ENCODE assay signal across 19 cellular contexts in genomic region chr1:12537906-12538461, GRCh38.
DNase-seq lines count a peak whose midpoint lies in the region; ATAC-seq, FAIRE-seq and TF ChIP-seq lines count a peak whose summit lies in the region.
"Had no signal": no experiment of that assay in that cellular context is flagged by ENCODE, and none has a peak within 500 bp of the region (broad histone marks: within the 10 kb centered on the region; RNA-seq: fewer than 3 reads in every experiment).

No MANE protein-coding gene starts in this region.

- H3K9me3 ChIP-seq in HepG2 (ENCODE audit: low read length) (no peaks in the 10 kb centered on the region), right lobe of liver (no peaks in the 10 kb centered on the region), lower lobe of right lung (peaks cover 4% of the 10 kb centered on the region), PC-9 (ENCODE audit: insufficient read depth, low read depth) (no peaks in the 10 kb centered on the region)
- H3K9me3 ChIP-seq: BE2C, SJSA1 had no signal

- TF ChIP-seq EP300 in HepG2 (IDR thresholded peaks at IDR 0.05; ENCODE audit: low read depth in 2 of 2, low read length in 2 of 2) (no peak), HepG2 (CRISPR knock-in tag; IDR thresholded peaks at IDR 0.05; ENCODE audit: borderline replicate concordance) (no peak)

- peak; percentile 18; the same call in 1 of the 2 replicates for TF ChIP-seq CTCF in HepG2 (CRISPR knock-in tag; IDR thresholded peaks at IDR 0.05)
- TF ChIP-seq CTCF in right lobe of liver (IDR thresholded peaks at IDR 0.05), result no peak
- TF ChIP-seq CTCF in lower lobe of right lung (IDR thresholded peaks at IDR 0.05), result no peak
- TF ChIP-seq CTCF in PC-9 (conservative IDR thresholded peaks at IDR 0.05), result no peak

- H2AFZ ChIP-seq in HepG2 (ENCODE audit: low read length) (no peak overlapping the region), PC-9 (no peak overlapping the region)

- peaks cover 6 to 10% of the 10 kb centered on the region in 2 donors for H3K4me1 Mint-ChIP-seq in natural killer cell treated with Interleukin-12 subunit alpha and Interleukin-12 subunit beta and Interleukin-15 and Interleukin-18, amount 100 ng/mL, for 72 hours (ENCODE audit: low read depth in 2 of 2)

- intact Hi-C loops in HepG2 (cut with micrococcal nuclease; ENCODE audit: unreplicated experiment), result no loop called here
- intact Hi-C loops in right lobe of liver (cut with DNase I), result no loop called here
- intact Hi-C loops in lower lobe of right lung (cut with DNase I), result no loop called here
- intact Hi-C loops in posterior vena cava (cut with DNase I), result loop anchor here in 1 of 2 donors (2.0 kb wide), 1 partner anchor 43 kb away; no protein-coding TSS in a partner anchor
- intact Hi-C loops in PC-9 (cut with micrococcal nuclease; ENCODE audit: unreplicated experiment), result no loop called here

- ATAC-seq in HepG2, result peak; percentile 77
- ATAC-seq in right lobe of liver, result no peak
- ATAC-seq in lower lobe of right lung, result no peak
- no peak for ATAC-seq in natural killer cell treated with Interleukin-12 subunit alpha and Interleukin-12 subunit beta and Interleukin-15 and Interleukin-18, amount 100 ng/mL, for 72 hours
- ATAC-seq: GM23338, Right ventricle myocardium inferior had no signal

- BruUV-seq in HepG2 (replicated peaks; lab: Mats Ljungman, UMichigan), result no TSS peak
- BruUV-seq in PC-9 (replicated peaks; lab: Mats Ljungman, UMichigan), result no TSS peak

- H3K9me2 ChIP-seq in PC-9 (ENCODE audit: insufficient read depth), result no peaks in the 10 kb centered on the region

- no peaks in the 10 kb centered on the region for H3K36me3 ChIP-seq in HepG2 (replicated peaks in 1 of 2; ENCODE audit: control insufficient read depth in 1 of 2, insufficient read depth in 2 of 2, low read length in 2 of 2)
- no peaks in the 10 kb centered on the region for H3K36me3 ChIP-seq in right lobe of liver
- H3K36me3 ChIP-seq in lower lobe of right lung, result no peaks in the 10 kb centered on the region
- H3K36me3 ChIP-seq in PC-9 (ENCODE audit: low read depth), result no peaks in the 10 kb centered on the region
- H3K36me3 ChIP-seq: BE2C, SJSA1 had no signal

- H4K20me1 ChIP-seq in HepG2 (ENCODE audit: insufficient read depth, low read length) (no peaks in the 10 kb centered on the region), PC-9 (ENCODE audit: insufficient read depth) (no peaks in the 10 kb centered on the region)

- H3K9me3 Mint-ChIP-seq in natural killer cell treated with Interleukin-12 subunit alpha and Interleukin-12 subunit beta and Interleukin-15 and Interleukin-18, amount 100 ng/mL, for 72 hours, result peaks cover 4% of the 10 kb centered on the region
- H3K9me3 Mint-ChIP-seq: GM23338 had no signal

- DNase-seq in HepG2 (ENCODE audit: low spot score) (no peak), right lobe of liver (no peak), lower lobe of right lung (peak; percentile 28), posterior vena cava (ENCODE audit: low spot score) (peak; percentile 25), PC-9 (no peak), kidney tubule cell (ENCODE audit: low spot score) (no peak)
- DNase-seq in natural killer cell treated with Interleukin-12 subunit alpha and Interleukin-12 subunit beta and Interleukin-15 and Interleukin-18, amount 100 ng/mL, for 72 hours (ENCODE audit: low spot score), result no peak
- DNase-seq: BE2C, EL, GF-D8, HCEC 1CT, Kasumi-1, NCI-H1417, NCI-H187, NCI-H446, NCI-H526 had no signal

- H3K79me2 ChIP-seq in HepG2 (ENCODE audit: insufficient read depth, low read length) (no peaks in the 10 kb centered on the region), PC-9 (ENCODE audit: low read depth) (no peaks in the 10 kb centered on the region)

- H3K4me1 ChIP-seq in HepG2 (ENCODE audit: insufficient read depth, low read length), result peaks cover 63% of the 10 kb centered on the region
- H3K4me1 ChIP-seq in right lobe of liver, result peaks cover 0 to 19% (median 7%) of the 10 kb centered on the region in 4 donors
- peaks cover 26% of the 10 kb centered on the region for H3K4me1 ChIP-seq in lower lobe of right lung
- no peaks in the 10 kb centered on the region for H3K4me1 ChIP-seq in PC-9 (replicated peaks; ENCODE audit: insufficient read depth)
- H3K4me1 ChIP-seq: BE2C had no signal

- in situ Hi-C loops in HepG2 (cut with HindIII; ENCODE audit: extremely low pct_ligation_motif_present, low pct_unique_long_range_greater_than_20kb), result no loop called here

- CTCF ChIA-PET in HepG2 (lab: Yijun Ruan, JAX; ENCODE audit: low intra/inter-chr PET ratio, low total read pairs) (no interaction called here), PC-9 (lab: Charles Lee) (no interaction called here)

- H3K27ac ChIP-seq in HepG2 (ENCODE audit: extremely low read length, insufficient read depth, low read length), result no peak overlapping the region
- H3K27ac ChIP-seq in right lobe of liver, result no peak overlapping the region
- H3K27ac ChIP-seq in lower lobe of right lung, result no peak overlapping the region
- H3K27ac ChIP-seq in PC-9, result no peak overlapping the region
- H3K27ac ChIP-seq: SJSA1 had no signal

- peaks cover 22% of the 10 kb centered on the region for H3K36me3 Mint-ChIP-seq in natural killer cell treated with Interleukin-12 subunit alpha and Interleukin-12 subunit beta and Interleukin-15 and Interleukin-18, amount 100 ng/mL, for 72 hours

- no peaks in the 10 kb centered on the region for H3K27me3 Mint-ChIP-seq in natural killer cell treated with Interleukin-12 subunit alpha and Interleukin-12 subunit beta and Interleukin-15 and Interleukin-18, amount 100 ng/mL, for 72 hours

- H3K27me3 ChIP-seq in HepG2 (ENCODE audit: control insufficient read depth in 1 of 2, insufficient read depth in 2 of 2, low read length in 2 of 2) (peaks cover 0 to 17% of the 10 kb centered on the region in 2 experiments; a peak in 1 of 5 replicates), right lobe of liver (no peaks in the 10 kb centered on the region), lower lobe of right lung (ENCODE audit: low read depth) (no peaks in the 10 kb centered on the region), PC-9 (ENCODE audit: insufficient read depth, low read depth) (no peaks in the 10 kb centered on the region)
- H3K27me3 ChIP-seq: BE2C, SJSA1 had no signal

- H3K4me2 ChIP-seq in HepG2 (ENCODE audit: low read depth, low read length) (0 out of 2 replicates have a peak overlapping the region, but pooled peaks have one; percentile 16), PC-9 (no peak overlapping the region)
- H3K4me2 ChIP-seq: GM23338 had no signal

- 0 out of 2 replicates have a peak, but pooled peaks cover 4% of the 10 kb centered on the region for H3F3A ChIP-seq in PC-9 (ENCODE audit: insufficient read depth, low read depth)

- TF ChIP-seq RAD21 in HepG2 (CRISPR knock-in tag; IDR thresholded peaks at IDR 0.05), result no peak

- no peak for FAIRE-seq in HepG2 (lab: Jason Lieb, UNC)

- no peak overlapping the region for H3K9ac ChIP-seq in HepG2 (ENCODE audit: insufficient read depth, low read depth, low read length)

- no peak overlapping the region for H3K4me3 ChIP-seq in HepG2 (replicated peaks in 1 of 3; ENCODE audit: insufficient read depth in 1 of 3, low read depth in 2 of 3, low read length in 3 of 3)
- no peak overlapping the region for H3K4me3 ChIP-seq in right lobe of liver
- no peak overlapping the region for H3K4me3 ChIP-seq in lower lobe of right lung
- H3K4me3 ChIP-seq in PC-9, result no peak overlapping the region
- H3K4me3 ChIP-seq: GM23338, SJSA1 had no signal

- H3K4me3 Mint-ChIP-seq in natural killer cell treated with Interleukin-12 subunit alpha and Interleukin-12 subunit beta and Interleukin-15 and Interleukin-18, amount 100 ng/mL, for 72 hours, result no peak overlapping the region
- H3K4me3 Mint-ChIP-seq: GM23338 had no signal

- TF ChIP-seq POLR2A in HepG2 (IDR thresholded peaks at IDR 0.05; ENCODE audit: insufficient read depth in 1 of 2, low read depth in 2 of 2, low read length in 2 of 2) (no peak), right lobe of liver (IDR thresholded peaks at IDR 0.05) (no peak)

- POLR2A ChIA-PET in HepG2 (lab: Yijun Ruan, JAX), result interaction anchor here (0.7 to 6.3 kb wide), 6 partner anchors 8 to 78 kb away, joined by 3 to 50 read pairs (median 4); no protein-coding TSS in a partner anchor
- POLR2A ChIA-PET in PC-9 (lab: Charles Lee; ENCODE audit: unreplicated experiment), result interaction anchor here (0.6 kb wide), 1 partner anchor 59 kb away, joined by 3 read pairs; no protein-coding TSS in a partner anchor

- peak overlapping the region in 1 of 2 donors; percentile 51 for H3K27ac Mint-ChIP-seq in natural killer cell treated with Interleukin-12 subunit alpha and Interleukin-12 subunit beta and Interleukin-15 and Interleukin-18, amount 100 ng/mL, for 72 hours
- H3K27ac Mint-ChIP-seq: GM23338 had no signal

- 78% methylated on average over 3 of the region's 3 CpGs for WGBS in HepG2 (ENCODE audit: low lambda C conversion rate)
- 77% methylated on average over 2 of the region's 3 CpGs for WGBS in right lobe of liver (ENCODE audit: insufficient coverage, low coverage, low lambda C conversion rate, missing lambda C conversion rate)

TF ChIP-seq in HepG2, 621 proteins besides CTCF, POLR2A, EP300 and RAD21 (continues in another document):
- TF ChIP-seq AGO2 (optimal IDR thresholded peaks at IDR 0.05; ENCODE audit: low read depth, low read length) (no peak), PAF1 (CRISPR knock-in tag; IDR thresholded peaks at IDR 0.05) (no peak), ZMYM3 (CRISPR knock-in tag; IDR thresholded peaks at IDR 0.05) (peak; percentile 70), ZNF124 (CRISPR knock-in tag; IDR thresholded peaks at IDR 0.05) (0 out of 2 replicates have a peak, but pooled peaks have one; percentile 35), THAP11 (CRISPR knock-in tag; IDR thresholded peaks at IDR 0.05) (no peak), SYNCRIP (IDR thresholded peaks at IDR 0.05; ENCODE audit: insufficient read depth, low read depth, low read length) (no peak), ZNF292 (CRISPR knock-in tag; IDR thresholded peaks at IDR 0.05; ENCODE audit: borderline replicate concordance, low read depth) (peak; percentile 88; the same call in 1 of the 2 replicates), PTBP1 (IDR thresholded peaks at IDR 0.05; ENCODE audit: low read depth, low read length, poor library complexity, severe bottlenecking) (no peak), ZNF121 (CRISPR knock-in tag; IDR thresholded peaks at IDR 0.05) (no peak), ESRRA (CRISPR knock-in tag; IDR thresholded peaks at IDR 0.05; ENCODE audit: low read depth) (peak; percentile 48; the same call in 1 of the 2 replicates), NR2F6 (IDR thresholded peaks at IDR 0.05) (no peak), NR2F6 (CRISPR knock-in tag; IDR thresholded peaks at IDR 0.05) (0 out of 2 replicates have a peak, but pooled peaks have one; percentile 17)

Comparison
In these comparisons a context has a peak if more than half of its experiments do, and no peak if none do; other contexts are left out.
1. DNase-seq: peak in lower lobe of right lung (single experiment) and posterior vena cava (single experiment); none in HepG2 (single experiment), right lobe of liver (0 of 3), natural killer cell treated with Interleukin-12 subunit alpha and Interleukin-12 subunit beta and Interleukin-15 and Interleukin-18, amount 100 ng/mL, for 72 hours (single experiment), PC-9 (0 of 2) and kidney tubule cell (single experiment).